In the genomic region with DNA sequence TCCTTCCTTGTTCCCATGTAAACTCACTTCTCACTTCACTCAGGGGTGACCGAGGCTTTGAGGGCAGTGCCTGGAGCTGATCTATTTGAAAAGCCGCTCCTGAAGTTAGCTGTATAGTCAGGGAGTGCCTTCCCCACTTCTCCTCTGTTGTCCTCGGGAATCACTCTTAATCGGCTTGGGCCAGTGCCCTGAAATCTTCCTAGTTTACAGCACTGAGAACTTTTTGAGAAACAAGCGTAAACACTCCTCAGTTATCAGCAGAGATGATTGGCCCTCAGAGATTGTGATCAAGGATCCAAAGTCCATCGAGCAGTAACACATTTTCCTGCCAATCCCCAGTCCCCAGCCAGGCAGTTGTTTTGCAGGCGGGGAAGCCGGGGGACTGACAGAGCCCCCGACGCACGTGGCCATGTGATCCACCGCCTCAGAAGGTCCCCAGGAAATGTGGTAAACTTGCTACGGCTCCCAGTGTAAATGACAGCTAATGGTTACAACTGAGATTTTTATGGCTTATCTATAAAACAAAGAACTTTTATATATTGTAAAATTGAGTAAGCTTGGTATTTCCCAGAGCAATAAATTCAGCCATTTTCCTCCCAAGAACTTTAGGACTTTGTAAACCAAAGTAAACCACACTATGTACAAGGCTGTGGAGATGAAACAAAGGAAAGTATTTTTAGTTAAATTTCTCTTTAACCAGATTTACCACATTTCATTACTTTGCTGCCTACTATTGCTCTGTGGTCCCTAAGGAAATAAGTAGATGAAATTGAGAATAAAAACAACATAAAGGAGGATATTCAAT, we compare ENCODE assay signal across 18 cellular contexts. TPM values are rescaled to one million over a fixed set of nuclear protein-coding genes. Genes with fewer than 3 reads are reported as not detected.
DNase-seq lines count a peak whose midpoint lies in the region; ATAC-seq, FAIRE-seq and TF ChIP-seq lines count a peak whose summit lies in the region.
"Had no signal": no experiment of that assay in that cellular context is flagged by ENCODE, and none has a peak within 500 bp of the region (broad histone marks: within the 10 kb centered on the region; RNA-seq: fewer than 3 reads in every experiment).

No MANE protein-coding gene starts in this region.

- H2BK120ac ChIP-seq in H9 (ENCODE audit: low read depth, low read length, poor library complexity, severe bottlenecking) = no peak overlapping the region

- no peak overlapping the region for H2AFZ ChIP-seq in H9 (ENCODE audit: low read length)

- no peaks in the 10 kb centered on the region for H3K79me1 ChIP-seq in H9 (ENCODE audit: insufficient read depth, low read depth, low read length, poor library complexity, severe bottlenecking)

- H3K14ac ChIP-seq in H9 (ENCODE audit: insufficient read depth, low read length) = no peak overlapping the region

- WGBS in pancreas, 2 donors = 11 to 16% methylated on average over 13 of the region's 13 CpGs
- WGBS in H9 (ENCODE audit: extremely low coverage, insufficient read length, low lambda C conversion rate) = no CpG with 5 or more reads among the region's 13 CpGs

- H4K91ac ChIP-seq in H9 (ENCODE audit: insufficient read length, low read depth, low read length) = no peak overlapping the region

- no peak overlapping the region for H3K4me2 ChIP-seq in H9 (ENCODE audit: insufficient read depth, insufficient read length, low read length)

- H2BK5ac ChIP-seq in H9 (ENCODE audit: insufficient read length, low read length) = no peak overlapping the region

- peak; percentile 65 for FAIRE-seq in pancreas (lab: Jason Lieb, UNC)
- FAIRE-seq in HTR-8/SVneo (lab: Jason Lieb, UNC) = no peak
- FAIRE-seq: frontal cortex had no signal

- H4K5ac ChIP-seq in H9 (ENCODE audit: insufficient read length, low read depth, low read length) = no peak overlapping the region

- peak overlapping the region; percentile 58 for H3K27ac Mint-ChIP-seq in Calu3 (ENCODE audit: unreplicated experiment)
- no peak overlapping the region for H3K27ac Mint-ChIP-seq in H9
- H3K27ac Mint-ChIP-seq: activated CD4-positive, alpha-beta memory T cell treated with anti-CD3 and anti-CD28 coated beads for 36 hours had no signal

- H3T11ph ChIP-seq in H9 (ENCODE audit: low read length) = no peak overlapping the region

- H4K20me1 ChIP-seq in H9 (ENCODE audit: control insufficient read depth, insufficient read depth, insufficient read length) = no peaks in the 10 kb centered on the region

- no peak overlapping the region for H2BK20ac ChIP-seq in H9 (ENCODE audit: low read depth, low read length, poor library complexity, severe bottlenecking)

- ATAC-seq in pancreas = peak; percentile 53 to 80 (median 73)

- H3K23ac ChIP-seq in H9 (ENCODE audit: insufficient read length, low read depth, low read length) = no peak overlapping the region

- H2BK12ac ChIP-seq in H9 (ENCODE audit: insufficient read length, low read depth, low read length) = no peak overlapping the region

- no peak overlapping the region for H3K4ac ChIP-seq in H9 (ENCODE audit: low read depth, low read length)

- no peaks in the 10 kb centered on the region for H3K79me2 ChIP-seq in H9 (ENCODE audit: insufficient read depth, low read length)

- H3K27me3 ChIP-seq in pancreas (no peaks in the 10 kb centered on the region), H9 (ENCODE audit: insufficient read depth, low read length) (no peaks in the 10 kb centered on the region)
- H3K27me3 ChIP-seq: BE2C, ovary had no signal

- peaks cover 16% of the 10 kb centered on the region for H3K27me3 Mint-ChIP-seq in Calu3 (ENCODE audit: unreplicated experiment)
- H3K27me3 Mint-ChIP-seq in H9 (ENCODE audit: low read depth) = peaks cover 3% of the 10 kb centered on the region; the same call in 1 of the 2 replicates

- H3K4me3 Mint-ChIP-seq in Calu3 (ENCODE audit: low read depth, unreplicated experiment) (peak overlapping the region; percentile 57), H9 (no peak overlapping the region)
- H3K4me3 Mint-ChIP-seq: activated CD4-positive, alpha-beta memory T cell treated with anti-CD3 and anti-CD28 coated beads for 36 hours had no signal

- no peak overlapping the region for H2BK15ac ChIP-seq in H9 (ENCODE audit: low read depth, low read length)

- H3K56ac ChIP-seq in H9 (ENCODE audit: insufficient read length, low read depth, low read length) = no peak overlapping the region

- CTCF ChIA-PET in Calu3 (lab: Charles Lee) = interaction anchor here (1.0 to 1.5 kb wide), 3 partner anchors 15 to 183 kb away, joined by 3 to 7 read pairs (median 4); no protein-coding TSS in a partner anchor

- no peak overlapping the region for H3K9ac ChIP-seq in SK-N-MC (ENCODE audit: insufficient read length)
- no peak overlapping the region for H3K9ac ChIP-seq in H9 (ENCODE audit: extremely low read depth, insufficient read length, low read length)

- H3K27ac ChIP-seq in SK-N-MC (peak overlapping the region; percentile 50; the same call in 1 of the 2 replicates), pancreas (peak overlapping the region in 2 of 4 donors; percentile 5 to 31), H9 (ENCODE audit: insufficient read length, low read depth, low read length) (no peak overlapping the region)
- H3K27ac ChIP-seq: ovary, thoracic aorta had no signal

- BruUV-seq in Calu3 (replicated peaks; lab: Mats Ljungman, UMichigan) = no TSS peak

- H4K8ac ChIP-seq in H9 (replicated peaks; ENCODE audit: insufficient read length, low read depth, low read length) = no peak overlapping the region

- H3K36me3 ChIP-seq in SK-N-MC (ENCODE audit: insufficient read depth, low read length) (no peaks in the 10 kb centered on the region), pancreas (no peaks in the 10 kb centered on the region)
- H3K36me3 ChIP-seq: BE2C, ovary, thoracic aorta had no signal

- H3K4me1 ChIP-seq in pancreas (no peaks in the 10 kb centered on the region), H9 (ENCODE audit: insufficient read depth, low read length) (no peaks in the 10 kb centered on the region)
- H3K4me1 ChIP-seq: BE2C had no signal

- no peaks in the 10 kb centered on the region for H3K23me2 ChIP-seq in H9 (ENCODE audit: insufficient read length, low read depth, low read length, poor library complexity, severe bottlenecking)

- H3K9me3 ChIP-seq in SK-N-MC (ENCODE audit: low read depth, low read length) (no peaks in the 10 kb centered on the region), pancreas (no peaks in the 10 kb centered on the region), H9 (ENCODE audit: control insufficient read depth, low read depth, low read length) (no peaks in the 10 kb centered on the region)
- H3K9me3 ChIP-seq: BE2C, ovary, thoracic aorta had no signal

- no peak overlapping the region for H2AK5ac ChIP-seq in H9 (ENCODE audit: insufficient read length, low read length)

- DNase-seq in Calu3 = peak; percentile 26
- no peak for DNase-seq in SK-N-MC (ENCODE audit: low read depth, low spot score)
- peak; percentile 79 for DNase-seq in foreskin melanocyte
- peak in 1 of 6 donors; percentile 6 for DNase-seq in pancreas
- no peak for DNase-seq in HTR-8/SVneo (ENCODE audit: insufficient read length, low spot score)
- DNase-seq in HuH-7.5 (ENCODE audit: low spot score) = no peak
- DNase-seq in H9 = no peak
- DNase-seq in cerebellar cortex (ENCODE audit: low spot score) = no peak
- DNase-seq: activated CD4-positive, alpha-beta memory T cell treated with anti-CD3 and anti-CD28 coated beads for 36 hours; BE2C; effector CD4-positive, alpha-beta T cell; midbrain; NCI-H187 treated with DMSO at 0.1 percent for 48 hours; NCI-H69; ovary; T1000 had no signal

- H3K9me3 Mint-ChIP-seq in Calu3 (ENCODE audit: low read depth, unreplicated experiment) (no peaks in the 10 kb centered on the region), H9 (no peaks in the 10 kb centered on the region)
- H3K9me3 Mint-ChIP-seq: activated CD4-positive, alpha-beta memory T cell treated with anti-CD3 and anti-CD28 coated beads for 36 hours had no signal

- H3K4me3 ChIP-seq in SK-N-MC = no peak overlapping the region
- H3K4me3 ChIP-seq in pancreas = no peak overlapping the region
- H3K4me3 ChIP-seq: ovary, thoracic aorta had no signal

- H3K4me1 Mint-ChIP-seq in Calu3 (ENCODE audit: low read depth, unreplicated experiment) (peaks cover 9% of the 10 kb centered on the region), H9 (0 out of 4 replicates have a peak, but pooled peaks cover 0 to 2% of the 10 kb centered on the region in 2 experiments)

- TF ChIP-seq CTCF in Calu3 (IDR thresholded peaks at IDR 0.05; ENCODE audit: unreplicated experiment) = no peak
- no peak for TF ChIP-seq CTCF in pancreas (IDR thresholded peaks at IDR 0.05)
- no peak for TF ChIP-seq CTCF in H9 (conservative IDR thresholded peaks at IDR 0.05)

- intact Hi-C loops in Calu3 (cut with micrococcal nuclease; ENCODE audit: unreplicated experiment) = no loop called here
- intact Hi-C loops in pancreas (cut with DNase I) = no loop called here

- no peak overlapping the region for H3K18ac ChIP-seq in H9 (ENCODE audit: insufficient read length, low read depth, low read length)

- H3K36me3 Mint-ChIP-seq in Calu3 (ENCODE audit: insufficient read depth, unreplicated experiment) (peaks cover 6% of the 10 kb centered on the region), H9 (ENCODE audit: insufficient read depth in 1 of 3, low read depth in 3 of 3) (no peaks in the 10 kb centered on the region)
- H3K36me3 Mint-ChIP-seq: activated CD4-positive, alpha-beta memory T cell treated with anti-CD3 and anti-CD28 coated beads for 36 hours had no signal

RNA-seq across cellular contexts. Expression of gene C18orf63, which starts 53.5 kb away (rescaled TPM):
- not detected in 2 replicates for total RNA-seq in Calu3 (2022)
- not detected for total RNA-seq in pancreas
- polyA plus RNA-seq in pancreas = not detected
- not detected in 2 replicates for total RNA-seq in H9 (2021)
- total RNA-seq: activated CD4-positive, alpha-beta memory T cell treated with anti-CD3 and anti-CD28 coated beads for 36 hours; frontal cortex; ovary; thoracic aorta had no signal
- polyA plus RNA-seq: ovary had no signal

Comparison
In these comparisons a context has a peak if more than half of its experiments do, and no peak if none do; other contexts are left out.
1. DNase-seq: peak in Calu3 (single experiment) and foreskin melanocyte (single experiment); none in SK-N-MC (single experiment), HTR-8/SVneo (single experiment), HuH-7.5 (single experiment), H9 (single experiment) and cerebellar cortex (single experiment).